Comparison of ENCODE assay signal across 10 cellular contexts in genomic region chr11:12009617-12010321, GRCh38. TPM values are rescaled to one million over a fixed set of nuclear protein-coding genes. Genes with fewer than 3 reads are reported as not detected.
DNase-seq lines count a peak whose midpoint lies in the region; ATAC-seq and TF ChIP-seq lines count a peak whose summit lies in the region.
"Had no signal": no experiment of that assay in that cellular context is flagged by ENCODE, and none has a peak within 500 bp of the region (broad histone marks: within the 10 kb centered on the region; RNA-seq: fewer than 3 reads in every experiment).

No MANE protein-coding gene starts in this region.

- ATAC-seq in activated CD8-positive, alpha-beta T cell treated with anti-CD3 and anti-CD28 coated beads for 36 hours, result no peak
- no peak for ATAC-seq in gastrocnemius medialis

- no peak overlapping the region for H3K9ac ChIP-seq in GM23248

- peaks cover 64% of the 10 kb centered on the region for H3K27me3 Mint-ChIP-seq in activated CD8-positive, alpha-beta T cell treated with anti-CD3 and anti-CD28 coated beads for 36 hours
- peaks cover 2% of the 10 kb centered on the region for H3K27me3 Mint-ChIP-seq in glutamatergic neuron (ENCODE audit: unreplicated experiment)

- peaks cover 8% of the 10 kb centered on the region for H3K4me1 Mint-ChIP-seq in activated CD8-positive, alpha-beta T cell treated with anti-CD3 and anti-CD28 coated beads for 36 hours (ENCODE audit: low read depth)
- H3K4me1 Mint-ChIP-seq in glutamatergic neuron (ENCODE audit: low read depth, unreplicated experiment), result peaks cover 15% of the 10 kb centered on the region

- H3K4me1 ChIP-seq in HAP-1, result peaks cover 9% of the 10 kb centered on the region
- peaks cover 20% of the 10 kb centered on the region for H3K4me1 ChIP-seq in GM23248 (ENCODE audit: insufficient read depth)
- peaks cover 7 to 10% of the 10 kb centered on the region in 2 donors for H3K4me1 ChIP-seq in gastrocnemius medialis

- H3K36me3 Mint-ChIP-seq in activated CD8-positive, alpha-beta T cell treated with anti-CD3 and anti-CD28 coated beads for 36 hours (ENCODE audit: low read depth), result no peaks in the 10 kb centered on the region
- H3K36me3 Mint-ChIP-seq in glutamatergic neuron (ENCODE audit: unreplicated experiment), result no peaks in the 10 kb centered on the region

- H3K36me3 ChIP-seq in HAP-1 (replicated peaks), result no peaks in the 10 kb centered on the region
- H3K36me3 ChIP-seq in GM23248 (ENCODE audit: low read depth), result no peaks in the 10 kb centered on the region
- no peaks in the 10 kb centered on the region for H3K36me3 ChIP-seq in gastrocnemius medialis

- H2AFZ ChIP-seq in GM23248, result no peak overlapping the region

- intact Hi-C loops in activated CD8-positive, alpha-beta T cell treated with anti-CD3 and anti-CD28 coated beads for 36 hours (cut with micrococcal nuclease), result no loop called here
- intact Hi-C loops in gastrocnemius medialis (cut with DNase I; ENCODE audit: low total_unique reads), result loop anchor here (5.0 kb wide), 1 partner anchor 37 kb away; no protein-coding TSS in a partner anchor

- no peak for TF ChIP-seq POLR2A in gastrocnemius medialis (IDR thresholded peaks at IDR 0.05)

- no peak overlapping the region for H3K27ac ChIP-seq in GM23248
- H3K27ac ChIP-seq in gastrocnemius medialis, result no peak overlapping the region

- no peak for DNase-seq in HAP-1 (ENCODE audit: low spot score in 2 of 2)
- DNase-seq in activated CD8-positive, alpha-beta T cell treated with anti-CD3 and anti-CD28 coated beads for 36 hours, result no peak
- no peak for DNase-seq in glutamatergic neuron
- peak; percentile 89 for DNase-seq in retina
- DNase-seq in KBM-7, result no peak
- DNase-seq in GM23248, result no peak
- DNase-seq in NCI-H1930 (lab: John Stamatoyannopoulos, UW), result no peak
- no peak for DNase-seq in gastrocnemius medialis
- DNase-seq: activated CD8-positive, alpha-beta memory T cell treated with anti-CD3 and anti-CD28 coated beads for 24 hours; NCI-H2029 treated with DMSO at 0.1 percent for 48 hours had no signal

- in situ Hi-C loops in HAP-1 (cut with MboI; ENCODE audit: low sequenced_read_pairs) (no loop called here), KBM-7 (cut with MboI; ENCODE audit: low pct_unique_long_range_greater_than_20kb, low sequenced_read_pairs) (no loop called here), GM23248 (cut with MboI) (no loop called here), gastrocnemius medialis (cut with MboI; ENCODE audit: low sequenced_read_pairs in 4 of 4) (no loop called here)

- H3K4me3 Mint-ChIP-seq in activated CD8-positive, alpha-beta T cell treated with anti-CD3 and anti-CD28 coated beads for 36 hours, result peak overlapping the region; percentile 45
- peak overlapping the region; percentile 87 for H3K4me3 Mint-ChIP-seq in glutamatergic neuron (ENCODE audit: unreplicated experiment)

- H3K4me2 ChIP-seq in GM23248 (ENCODE audit: unreplicated experiment), result no peak overlapping the region

- H4K20me1 ChIP-seq in GM23248 (ENCODE audit: insufficient read depth), result no peaks in the 10 kb centered on the region

- no peaks in the 10 kb centered on the region for H3K9me2 ChIP-seq in GM23248 (ENCODE audit: insufficient read depth)

- H3K9me3 Mint-ChIP-seq in activated CD8-positive, alpha-beta T cell treated with anti-CD3 and anti-CD28 coated beads for 36 hours, result no peaks in the 10 kb centered on the region
- peaks cover 10% of the 10 kb centered on the region for H3K9me3 Mint-ChIP-seq in glutamatergic neuron (ENCODE audit: unreplicated experiment)

- POLR2A ChIA-PET in activated CD8-positive, alpha-beta T cell treated with anti-CD3 and anti-CD28 coated beads for 36 hours (lab: Charles Lee), result interaction anchor here (0.5 to 0.7 kb wide), 2 partner anchors 65 to 142 kb away, joined by 3 read pairs; no protein-coding TSS in a partner anchor

- no peak for TF ChIP-seq CTCF in activated CD8-positive, alpha-beta T cell treated with anti-CD3 and anti-CD28 coated beads for 36 hours (IDR thresholded peaks at IDR 0.05)
- TF ChIP-seq CTCF in glutamatergic neuron (IDR thresholded peaks at IDR 0.05; ENCODE audit: partially characterized antibody, unreplicated experiment), result no peak
- no peak for TF ChIP-seq CTCF in gastrocnemius medialis (IDR thresholded peaks at IDR 0.05 in 4 of 5, conservative IDR thresholded peaks at IDR 0.05 in 1 of 5)

- H3K27ac Mint-ChIP-seq in activated CD8-positive, alpha-beta T cell treated with anti-CD3 and anti-CD28 coated beads for 36 hours, result no peak overlapping the region
- H3K27ac Mint-ChIP-seq in glutamatergic neuron (ENCODE audit: unreplicated experiment), result peak overlapping the region; percentile 55

- no peaks in the 10 kb centered on the region for H3K79me2 ChIP-seq in GM23248 (ENCODE audit: insufficient read depth)

- CTCF ChIA-PET in activated CD8-positive, alpha-beta T cell treated with anti-CD3 and anti-CD28 coated beads for 36 hours (lab: Charles Lee), result interaction anchor here (1.3 kb wide), 1 partner anchor 46 kb away, joined by 3 read pairs; no protein-coding TSS in a partner anchor

- peak overlapping the region; percentile 29 for H3K4me3 ChIP-seq in HAP-1
- no peak overlapping the region for H3K4me3 ChIP-seq in GM23248
- H3K4me3 ChIP-seq in gastrocnemius medialis, result no peak overlapping the region

- H3K9me3 ChIP-seq in HAP-1, result no peaks in the 10 kb centered on the region
- no peaks in the 10 kb centered on the region for H3K9me3 ChIP-seq in GM23248 (ENCODE audit: low read depth)
- no peaks in the 10 kb centered on the region for H3K9me3 ChIP-seq in gastrocnemius medialis

- H3F3A ChIP-seq in GM23248 (ENCODE audit: insufficient read depth), result peaks cover 12% of the 10 kb centered on the region

- H3K27me3 ChIP-seq in HAP-1 (ENCODE audit: low read depth), result no peaks in the 10 kb centered on the region
- H3K27me3 ChIP-seq in GM23248 (replicated peaks; ENCODE audit: insufficient read depth), result no peaks in the 10 kb centered on the region
- H3K27me3 ChIP-seq in gastrocnemius medialis, result peaks cover 33 to 38% (median 36%) of the 10 kb centered on the region in 3 donors

- 88 to 92% methylated on average over 15 of the region's 15 CpGs for whole genome bisulfite sequencing in GM23248 (ENCODE audit: low coverage in 1 of 2, low lambda C conversion rate in 2 of 2, missing lambda C conversion rate in 2 of 2), 2 experiments

RNA-seq across cellular contexts. Expression of gene DKK3, which starts 1.3 kb away (rescaled TPM):
- total RNA-seq in activated CD8-positive, alpha-beta T cell treated with anti-CD3 and anti-CD28 coated beads for 36 hours, result not detected
- total RNA-seq in glutamatergic neuron (ENCODE audit: unreplicated experiment) (131 TPM), gastrocnemius medialis (10 to 100 TPM in 1 of 4 donors, 1 to 10 TPM in 3; 4.1 to 31.7 (median 7.2) TPM)
- 189 and 225 TPM in 2 replicates for total RNA-seq in GM23248 (2014; rRNA removed; shearing (Covaris generic))
- 237 and 239 TPM in 2 replicates for polyA plus RNA-seq in GM23248 (2016; fragmentation: Nextera tagmentation; extraction: Ambion mirVana)

Comparison
In these comparisons a context has a peak if more than half of its experiments do, and no peak if none do; other contexts are left out.
1. RNA of gene DKK3, which starts 1.3 kb away (total RNA-seq): 189 to 225 TPM in GM23248, 131 TPM in glutamatergic neuron (single experiment) and 4.1 to 31.7 TPM in gastrocnemius medialis; not detected in activated CD8-positive, alpha-beta T cell treated with anti-CD3 and anti-CD28 coated beads for 36 hours; every median in the first group is over 4 times any median in the second.